In genomic region chr3:149219380-149220121, GRCh38 we compare ENCODE assay signal across 2 cellular contexts. TPM values are rescaled to one million over a fixed set of nuclear protein-coding genes. Genes with fewer than 3 reads are reported as not detected.
"Had no signal": no experiment of that assay in that cellular context is flagged by ENCODE, and none has a peak within 500 bp of the region (broad histone marks: within the 10 kb centered on the region; RNA-seq: fewer than 3 reads in every experiment).

No MANE protein-coding gene starts in this region.

RNA-seq across cellular contexts. Expression of gene CP, which starts 2.1 kb away (rescaled TPM):
- total RNA-seq: RPMI7951, SJCRH30 had no signal
